11 cellular contexts compared by ENCODE assay signal in the genomic region with DNA sequence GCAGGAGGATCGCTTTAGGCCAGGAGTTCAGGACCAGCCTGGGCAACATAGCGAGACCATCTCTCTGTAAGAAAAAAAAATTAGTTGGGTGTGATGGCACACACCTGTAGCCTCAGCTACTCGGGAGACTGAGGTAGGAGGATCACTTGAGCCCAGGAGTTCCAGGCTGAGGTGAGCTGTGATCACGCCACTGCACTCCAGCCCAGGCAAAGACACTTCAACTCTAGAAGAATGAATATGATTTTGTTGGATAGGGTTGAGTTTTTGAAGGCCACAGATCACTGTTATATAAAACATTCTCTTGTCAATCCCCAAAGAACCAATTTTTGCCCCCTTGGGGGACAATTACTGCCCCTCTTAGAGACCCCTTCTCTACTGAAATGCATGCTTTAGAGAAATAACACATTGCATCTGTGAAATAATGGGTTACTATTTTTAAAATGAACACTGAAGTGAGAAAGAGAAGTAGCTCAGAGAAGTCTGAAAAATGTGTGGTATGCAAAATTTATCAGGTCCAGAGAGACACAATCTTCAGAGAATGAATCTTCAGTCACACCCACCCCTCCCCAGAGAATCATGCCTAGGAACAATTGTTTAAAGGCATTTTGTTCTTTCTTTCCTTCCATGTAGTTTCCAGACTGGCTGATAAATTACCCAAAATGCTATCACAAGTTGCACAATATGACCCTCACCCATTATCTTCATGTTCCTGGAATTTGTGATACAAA. TPM values are rescaled to one million over a fixed set of nuclear protein-coding genes. Genes with fewer than 3 reads are reported as not detected.
DNase-seq lines count a peak whose midpoint lies in the region; ATAC-seq and TF ChIP-seq lines count a peak whose summit lies in the region.
"Had no signal": no experiment of that assay in that cellular context is flagged by ENCODE, and none has a peak within 500 bp of the region (broad histone marks: within the 10 kb centered on the region; RNA-seq: fewer than 3 reads in every experiment).

No MANE protein-coding gene starts in this region.

- TF ChIP-seq CTCF in GM12865 (IDR thresholded peaks at IDR 0.05; ENCODE audit: insufficient read depth, low read depth, low read length, missing control alignments) (no peak), adrenal gland (IDR thresholded peaks at IDR 0.05) (no peak)

- no peaks in the 10 kb centered on the region for H3K27me3 ChIP-seq in adrenal gland
- H3K27me3 ChIP-seq: neural progenitor cell had no signal

- peak overlapping the region; percentile 23 for H3K4me3 ChIP-seq in GM12865 (ENCODE audit: low read depth, low read length)
- H3K4me3 ChIP-seq in adrenal gland, result no peak overlapping the region
- H3K4me3 ChIP-seq: neural progenitor cell had no signal

- no peak for TF ChIP-seq POLR2A in adrenal gland (IDR thresholded peaks at IDR 0.05)

- intact Hi-C loops in adrenal gland (cut with DNase I), result loop anchor here in 1 of 2 donors (10.0 kb wide), 1 partner anchor 120 kb away; no protein-coding TSS in a partner anchor

- DNase-seq in GM12865 (ENCODE audit: low read depth) (peak; percentile 88), adrenal gland (peak in 5 of 7 donors; percentile 10 to 55 (median 35)), HT-29 (ENCODE audit: low spot score) (no peak), T-helper 9 cell (no peak), inferior parietal cortex (ENCODE audit: extremely low spot score) (no peak), SK-N-DZ (ENCODE audit: low spot score) (no peak)
- DNase-seq: Caco-2, NCI-H526 had no signal

- peak overlapping the region in 4 of 5 donors; percentile 50 to 83 (median 63) for H3K27ac ChIP-seq in adrenal gland
- H3K27ac ChIP-seq: neural progenitor cell had no signal

- ATAC-seq in GM21360 (IDR thresholded peaks at IDR 0.05; ENCODE audit: unreplicated experiment), result peak; percentile 85
- ATAC-seq in HG03097 (IDR thresholded peaks at IDR 0.05; ENCODE audit: low FRiP score, unreplicated experiment), result peak; percentile 62

- H3K36me3 ChIP-seq in adrenal gland (replicated peaks in 1 of 2), result no peaks in the 10 kb centered on the region
- H3K36me3 ChIP-seq: neural progenitor cell had no signal

- WGBS in adrenal gland, 4 donors, result 80 to 88% (median 87%) methylated on average over 4 of the region's 4 CpGs

- peaks cover 41 to 50% of the 10 kb centered on the region in 2 donors for H3K4me1 ChIP-seq in adrenal gland (replicated peaks in 1 of 2)
- H3K4me1 ChIP-seq: neural progenitor cell had no signal

- peaks cover 0 to 4% (median 0%) of the 10 kb centered on the region in 3 donors for H3K9me3 ChIP-seq in adrenal gland (replicated peaks in 1 of 3)

RNA-seq across cellular contexts. Expression of gene METTL6, which starts 42.7 kb away (rescaled TPM):
- 10 to 100 TPM in 6 of 8 donors, 1 to 10 TPM in 2; 6.8 to 34.2 (median 13.1) TPM for total RNA-seq in adrenal gland
- 10 to 100 TPM in 1 of 3 donors, 1 to 10 TPM in 2; 6.2 to 16.9 (median 8.4) TPM for polyA plus RNA-seq in adrenal gland
- total RNA-seq in HT-29 (2014; rRNA removed; shearing (Covaris generic)), result 8.7 and 10.4 TPM in 2 replicates
- polyA plus RNA-seq in SK-N-DZ (2014; cell fraction: cytosol; rRNA removed), result 39.9 and 42.4 TPM in 2 replicates
- 21.4 and 25.9 TPM in 2 replicates for polyA plus RNA-seq in SK-N-DZ (2014; cell fraction: nucleus; rRNA removed)

RNA-seq across cellular contexts. Expression of gene EAF1, which starts 42.7 kb away (rescaled TPM):
- 10 to 100 TPM; 11.8 to 30.6 (median 20.7) TPM for total RNA-seq in adrenal gland
- polyA plus RNA-seq in adrenal gland, result 10 to 100 TPM in 1 of 3 donors, 1 to 10 TPM in 2; 2.6 to 22.5 (median 4.6) TPM
- total RNA-seq in HT-29 (2014; rRNA removed; shearing (Covaris generic)), result 19.6 and 25.2 TPM in 2 replicates
- polyA plus RNA-seq in SK-N-DZ (2014; cell fraction: cytosol; rRNA removed), result 38.8 and 43.8 TPM in 2 replicates
- 13.9 and 14.0 TPM in 2 replicates for polyA plus RNA-seq in SK-N-DZ (2014; cell fraction: nucleus; rRNA removed)

RNA-seq across cellular contexts. Expression of gene SH3BP5, which starts 52.3 kb away (rescaled TPM):
- 100 to 1,000 TPM; 134 to 830 (median 180) TPM for total RNA-seq in adrenal gland
- 1,000 to 10,000 TPM in 1 of 3 donors, 100 to 1,000 TPM in 2; 119 to 1,158 (median 135) TPM for polyA plus RNA-seq in adrenal gland
- total RNA-seq in HT-29 (2014; rRNA removed; shearing (Covaris generic)), result 0.99 and 1.5 TPM in 2 replicates
- polyA plus RNA-seq in SK-N-DZ (2014; cell fraction: cytosol; rRNA removed), result 82.0 and 87.3 TPM in 2 replicates
- polyA plus RNA-seq in SK-N-DZ (2014; cell fraction: nucleus; rRNA removed), result 54.8 and 69.2 TPM in 2 replicates

Comparison
In these comparisons a context has a peak if more than half of its experiments do, and no peak if none do; other contexts are left out.
1. DNase-seq: peak in GM12865 (single experiment) and adrenal gland (5 of 7); none in HT-29 (single experiment), T-helper 9 cell (single experiment), inferior parietal cortex (single experiment) and SK-N-DZ (single experiment).
2. RNA of gene SH3BP5, which starts 52.3 kb away (total RNA-seq): 134 to 830 TPM in adrenal gland; 0.99 to 1.5 TPM in HT-29; every median in the first group is over 10 times any median in the second.